1 cellular context compared by ENCODE assay signal in genomic region chr3:110504901-110505300, GRCh38.
A peak's percentile ranks its signal among the peaks of the same experiment; 100 is the strongest.
TF ChIP-seq lines count a peak whose summit lies in the region.

No MANE protein-coding gene starts in this region.

TF ChIP-seq in K562, 482 proteins besides CTCF, POLR2A, EP300 and RAD21 (continued from another document and continues in another):
- TF ChIP-seq ZNF282 (CRISPR knock-in tag; IDR thresholded peaks at IDR 0.05) (no peak), NCOR1 (IDR thresholded peaks at IDR 0.05) (peak; percentile 88), ZNF3 (CRISPR knock-in tag; IDR thresholded peaks at IDR 0.05) (no peak), NONO (IDR thresholded peaks at IDR 0.05; ENCODE audit: low read depth in 2 of 2, low read length in 1 of 2) (no peak), NFATC3 (IDR thresholded peaks at IDR 0.05) (no peak), TCF3 (CRISPR knock-in tag; IDR thresholded peaks at IDR 0.05) (peak; percentile 84), STAG1 (CRISPR knock-in tag; IDR thresholded peaks at IDR 0.05; ENCODE audit: borderline replicate concordance) (no peak), MXD1 (CRISPR knock-in tag; IDR thresholded peaks at IDR 0.05; ENCODE audit: borderline replicate concordance, poor library complexity, severe bottlenecking) (no peak), ZNF780A (CRISPR knock-in tag; IDR thresholded peaks at IDR 0.05) (no peak), ZNF134 (CRISPR knock-in tag; conservative IDR thresholded peaks at IDR 0.05) (no peak), SLC30A9 (CRISPR knock-in tag; IDR thresholded peaks at IDR 0.05) (no peak), SMARCC2 (IDR thresholded peaks at IDR 0.05; ENCODE audit: low read depth) (0 out of 2 replicates have a peak, but pooled peaks have one; percentile 53), ZC3H4 (CRISPR knock-in tag; IDR thresholded peaks at IDR 0.05; ENCODE audit: borderline replicate concordance) (no peak), RCOR1 (IDR thresholded peaks at IDR 0.05; ENCODE audit: borderline replicate concordance in 1 of 2, low read depth in 2 of 2, low read length in 2 of 2) (peak in 1 of 2 experiments; percentile 72; a peak in 1 of 4 replicates), MYBL2 (IDR thresholded peaks at IDR 0.05; ENCODE audit: low read depth) (no peak), MYBL2 (CRISPR knock-in tag; IDR thresholded peaks at IDR 0.05; ENCODE audit: borderline replicate concordance) (no peak), ZNF143 (CRISPR knock-in tag; IDR thresholded peaks at IDR 0.05) (no peak), SNAPC5 (CRISPR knock-in tag; IDR thresholded peaks at IDR 0.05) (no peak), ZNF263 (CRISPR knock-in tag; IDR thresholded peaks at IDR 0.05; ENCODE audit: borderline replicate concordance) (no peak), MAFK (IDR thresholded peaks at IDR 0.05; ENCODE audit: low read length) (no peak), POLR3G (IDR thresholded peaks at IDR 0.05; ENCODE audit: extremely low read depth, insufficient read length, insufficient replicate concordance) (no peak), HMG20B (CRISPR knock-in tag; IDR thresholded peaks at IDR 0.05) (no peak), ZNF445 (CRISPR knock-in tag; IDR thresholded peaks at IDR 0.05; ENCODE audit: low read depth) (no peak), ZNF133 (CRISPR knock-in tag; IDR thresholded peaks at IDR 0.05) (no peak), RFX1 (IDR thresholded peaks at IDR 0.05) (no peak), HINFP (tag; conservative IDR thresholded peaks at IDR 0.05; ENCODE audit: low read depth) (no peak), RB1 (IDR thresholded peaks at IDR 0.05; ENCODE audit: low read depth) (no peak), ARID4B (CRISPR knock-in tag; IDR thresholded peaks at IDR 0.05) (no peak), CBFA2T3 (IDR thresholded peaks at IDR 0.05) (peak; percentile 94), ZNF318 (IDR thresholded peaks at IDR 0.05; ENCODE audit: borderline replicate concordance in 1 of 2, low read depth in 1 of 2) (no peak), ZBTB43 (CRISPR knock-in tag; IDR thresholded peaks at IDR 0.05) (no peak), MEF2A (IDR thresholded peaks at IDR 0.05; ENCODE audit: control insufficient read depth, low read depth, low read length) (no peak), MCM3 (IDR thresholded peaks at IDR 0.05) (no peak), PKNOX1 (IDR thresholded peaks at IDR 0.05) (peak; percentile 33; the same call in 1 of the 2 replicates), CLOCK (CRISPR knock-in tag; IDR thresholded peaks at IDR 0.05; ENCODE audit: borderline replicate concordance) (no peak), CREB5 (CRISPR knock-in tag; IDR thresholded peaks at IDR 0.05) (no peak), ZNF785 (CRISPR knock-in tag; IDR thresholded peaks at IDR 0.05) (no peak), BDP1 (IDR thresholded peaks at IDR 0.05; ENCODE audit: insufficient read depth, insufficient read length) (no peak), BACH1 (tag; IDR thresholded peaks at IDR 0.05) (no peak), ETS2 (tag; IDR thresholded peaks at IDR 0.05; ENCODE audit: borderline replicate concordance, poor library complexity, severe bottlenecking) (no peak)
